ENCODE assay signal across 8 cellular contexts in genomic region chr17:7572338-7572587, GRCh38. TPM values are rescaled to one million over a fixed set of nuclear protein-coding genes. Genes with fewer than 3 reads are reported as not detected.
DNase-seq lines count a peak whose midpoint lies in the region; FAIRE-seq and TF ChIP-seq lines count a peak whose summit lies in the region.

No MANE protein-coding gene starts in this region.

- 0 to 3% methylated on average over 11 of the region's 11 CpGs for WGBS in GM23248 (ENCODE audit: low coverage in 1 of 2, low lambda C conversion rate in 2 of 2, missing lambda C conversion rate in 2 of 2), 2 experiments
- WGBS in testis, 2 donors, result 0 to 3% methylated on average over 4 to 11 of the region's 11 CpGs

- peak overlapping the region; percentile 73 for H3K27ac ChIP-seq in GM23248
- H3K27ac ChIP-seq in testis, result peak overlapping the region; percentile 66 to 93

- peaks cover 22% of the 10 kb centered on the region for H3K4me1 ChIP-seq in GM23248 (ENCODE audit: insufficient read depth)
- peaks cover 17% of the 10 kb centered on the region for H3K4me1 ChIP-seq in testis

- H3K36me3 ChIP-seq in GM23248 (ENCODE audit: low read depth), result peaks cover 32% of the 10 kb centered on the region
- no peaks in the 10 kb centered on the region for H3K36me3 ChIP-seq in testis (ENCODE audit: low read depth, missing control alignments)

- H3K27ac Mint-ChIP-seq in activated CD4-positive, alpha-beta memory T cell treated with anti-CD3 and anti-CD28 coated beads, Interleukin-2, amount 10 ng/mL, durations not matched to agents 7 days and 5 days, result peak overlapping the region; percentile 99

- H3K9me3 ChIP-seq in GM23248 (ENCODE audit: low read depth) (no peaks in the 10 kb centered on the region), iPS-18c (ENCODE audit: control insufficient read depth, insufficient read depth, low read length) (no peaks in the 10 kb centered on the region), testis (no peaks in the 10 kb centered on the region)

- peaks cover 61% of the 10 kb centered on the region for H3K4me1 Mint-ChIP-seq in activated CD4-positive, alpha-beta memory T cell treated with anti-CD3 and anti-CD28 coated beads, Interleukin-2, amount 10 ng/mL, durations not matched to agents 7 days and 5 days

- peaks cover 45% of the 10 kb centered on the region for H3F3A ChIP-seq in GM23248 (ENCODE audit: insufficient read depth)

- CTCF ChIA-PET in activated CD4-positive, alpha-beta memory T cell treated with anti-CD3 and anti-CD28 coated beads, Interleukin-2, amount 10 ng/mL, durations not matched to agents 7 days and 5 days (lab: Charles Lee), result interaction anchor here (1.2 to 1.8 kb wide), 4 partner anchors 12 to 217 kb away, joined by 3 to 8 read pairs (median 4); partner anchors contain the start of gene TP53

- no peak for TF ChIP-seq CTCF in testis (IDR thresholded peaks at IDR 0.05)

- H3K36me3 Mint-ChIP-seq in activated CD4-positive, alpha-beta memory T cell treated with anti-CD3 and anti-CD28 coated beads, Interleukin-2, amount 10 ng/mL, durations not matched to agents 7 days and 5 days (ENCODE audit: low read depth), result peaks cover 77% of the 10 kb centered on the region

- TF ChIP-seq POLR2A in testis (IDR thresholded peaks at IDR 0.05), result no peak

- peak overlapping the region; percentile 84 for H3K9ac ChIP-seq in GM23248

- FAIRE-seq in A204.1 (lab: Jason Lieb, UNC), result peak; percentile 98

- no peaks in the 10 kb centered on the region for H3K27me3 Mint-ChIP-seq in activated CD4-positive, alpha-beta memory T cell treated with anti-CD3 and anti-CD28 coated beads, Interleukin-2, amount 10 ng/mL, durations not matched to agents 7 days and 5 days

- intact Hi-C loops in testis (cut with DNase I; ENCODE audit: low total_unique reads), result no loop called here

- H3K9me2 ChIP-seq in GM23248 (ENCODE audit: insufficient read depth), result no peaks in the 10 kb centered on the region

- no peaks in the 10 kb centered on the region for H3K9me3 Mint-ChIP-seq in activated CD4-positive, alpha-beta memory T cell treated with anti-CD3 and anti-CD28 coated beads, Interleukin-2, amount 10 ng/mL, durations not matched to agents 7 days and 5 days

- POLR2A ChIA-PET in activated CD4-positive, alpha-beta memory T cell treated with anti-CD3 and anti-CD28 coated beads, Interleukin-2, amount 10 ng/mL, durations not matched to agents 7 days and 5 days (lab: Charles Lee), result interaction anchor here (0.8 to 9.3 kb wide), 14 partner anchors 10 to 258 kb away, joined by 3 to 169 read pairs (median 4); partner anchors contain the start of genes CD68, CHRNB1, MPDU1 and POLR2A

- in situ Hi-C loops in GM23248 (cut with MboI), result no loop called here

- H4K20me1 ChIP-seq in GM23248 (ENCODE audit: insufficient read depth), result peaks cover 29% of the 10 kb centered on the region

- peak overlapping the region; percentile 81 for H3K4me3 ChIP-seq in GM23248
- H3K4me3 ChIP-seq in iPS-18c (ENCODE audit: insufficient read depth, low read depth, low read length), result peak overlapping the region; percentile 51
- peak overlapping the region; percentile 100 for H3K4me3 ChIP-seq in testis

- H3K4me2 ChIP-seq in GM23248 (ENCODE audit: unreplicated experiment), result peak overlapping the region; percentile 75

- peak overlapping the region; percentile 93 for H3K4me3 Mint-ChIP-seq in activated CD4-positive, alpha-beta memory T cell treated with anti-CD3 and anti-CD28 coated beads, Interleukin-2, amount 10 ng/mL, durations not matched to agents 7 days and 5 days

- peak overlapping the region; percentile 23; the same call in 1 of the 2 replicates for H2AFZ ChIP-seq in GM23248

- peaks cover 87% of the 10 kb centered on the region for H3K79me2 ChIP-seq in GM23248 (ENCODE audit: insufficient read depth)

- H3K27me3 ChIP-seq in GM23248 (replicated peaks; ENCODE audit: insufficient read depth) (no peaks in the 10 kb centered on the region), testis (no peaks in the 10 kb centered on the region)

- DNase-seq in GM23248 (no peak), testis (no peak), NCI-H524 (lab: John Stamatoyannopoulos, UW) (no peak), NCI-H1105 (lab: John Stamatoyannopoulos, UW) (no peak), mucosa of gallbladder (ENCODE audit: low spot score) (no peak)
- no peak for DNase-seq in activated CD4-positive, alpha-beta memory T cell treated with anti-CD3 and anti-CD28 coated beads, Interleukin-2, amount 10 ng/mL, durations not matched to agents 7 days and 5 days

RNA-seq across cellular contexts. Expression of gene CD68, which starts 7.2 kb away (rescaled TPM):
- total RNA-seq in GM23248 (2014; rRNA removed; shearing (Covaris generic)), result 51.1 and 55.0 TPM in 2 replicates
- polyA plus RNA-seq in GM23248 (2016; fragmentation: Nextera tagmentation; extraction: Ambion mirVana), result 84.5 and 88.1 TPM in 2 replicates
- 10 to 100 TPM; 34.5 to 36.0 TPM for total RNA-seq in activated CD4-positive, alpha-beta memory T cell treated with anti-CD3 and anti-CD28 coated beads, Interleukin-2, amount 10 ng/mL, durations not matched to agents 7 days and 5 days
- total RNA-seq in testis, result 1 to 10 TPM; 2.0 to 6.4 TPM
- polyA plus RNA-seq in testis (ENCODE audit: insufficient read depth, low read depth, low replicate concordance), result 54.8 TPM
- 75.3 TPM for total RNA-seq in mucosa of gallbladder

RNA-seq across cellular contexts. Expression of gene SENP3, which starts 10.5 kb away (rescaled TPM):
- 82.5 and 111 TPM in 2 replicates for total RNA-seq in GM23248 (2014; rRNA removed; shearing (Covaris generic))
- polyA plus RNA-seq in GM23248 (2016; fragmentation: Nextera tagmentation; extraction: Ambion mirVana) (1.3 and 1.9 TPM in 2 replicates), testis (ENCODE audit: insufficient read depth, low read depth, low replicate concordance) (108 TPM)
- total RNA-seq in activated CD4-positive, alpha-beta memory T cell treated with anti-CD3 and anti-CD28 coated beads, Interleukin-2, amount 10 ng/mL, durations not matched to agents 7 days and 5 days, result 10 to 100 TPM; 37.6 to 39.9 TPM
- total RNA-seq in testis (10 to 100 TPM; 77.4 to 83.5 TPM), mucosa of gallbladder (46.6 TPM)

RNA-seq across cellular contexts. Expression of gene MPDU1, which starts 11.4 kb away (rescaled TPM):
- total RNA-seq in GM23248 (2014; rRNA removed; shearing (Covaris generic)), result 127 and 195 TPM in 2 replicates
- polyA plus RNA-seq in GM23248 (2016; fragmentation: Nextera tagmentation; extraction: Ambion mirVana) (63.2 and 65.9 TPM in 2 replicates), testis (ENCODE audit: insufficient read depth, low read depth, low replicate concordance) (60.9 TPM)
- 10 to 100 TPM; 54.1 to 58.6 TPM for total RNA-seq in activated CD4-positive, alpha-beta memory T cell treated with anti-CD3 and anti-CD28 coated beads, Interleukin-2, amount 10 ng/mL, durations not matched to agents 7 days and 5 days
- total RNA-seq in testis (10 to 100 TPM; 55.7 to 88.7 TPM), mucosa of gallbladder (76.4 TPM)

RNA-seq across cellular contexts. Expression of gene TNFSF13, which starts 13.7 kb away (rescaled TPM):
- 1.5 TPM in 1 of 2 replicates, not detected in the other for total RNA-seq in GM23248 (2014; rRNA removed; shearing (Covaris generic))
- polyA plus RNA-seq in GM23248 (2016; fragmentation: Nextera tagmentation; extraction: Ambion mirVana) (1.4 and 2.0 TPM in 2 replicates), testis (ENCODE audit: insufficient read depth, low read depth, low replicate concordance) (11.5 TPM)
- total RNA-seq in activated CD4-positive, alpha-beta memory T cell treated with anti-CD3 and anti-CD28 coated beads, Interleukin-2, amount 10 ng/mL, durations not matched to agents 7 days and 5 days, result 1 to 10 TPM; 1.8 to 2.0 TPM
- total RNA-seq in testis (1 to 10 TPM; 1.2 to 5.1 TPM), mucosa of gallbladder (120 TPM)

RNA-seq across cellular contexts. Expression of gene SOX15, which starts 17.6 kb away (rescaled TPM):
- 3.9 TPM in 1 of 2 replicates, not detected in the other for total RNA-seq in GM23248 (2014; rRNA removed; shearing (Covaris generic))
- polyA plus RNA-seq in GM23248 (2016; fragmentation: Nextera tagmentation; extraction: Ambion mirVana) (0.71 and 1.1 TPM in 2 replicates), testis (ENCODE audit: insufficient read depth, low read depth, low replicate concordance) (2.6 TPM)
- under 1 TPM; 0.30 to 0.40 TPM for total RNA-seq in activated CD4-positive, alpha-beta memory T cell treated with anti-CD3 and anti-CD28 coated beads, Interleukin-2, amount 10 ng/mL, durations not matched to agents 7 days and 5 days
- total RNA-seq in testis (1 to 10 TPM; 2.8 to 4.0 TPM), mucosa of gallbladder (3.1 TPM)
